ENCODE assay signal across 26 cellular contexts in the genomic region with DNA sequence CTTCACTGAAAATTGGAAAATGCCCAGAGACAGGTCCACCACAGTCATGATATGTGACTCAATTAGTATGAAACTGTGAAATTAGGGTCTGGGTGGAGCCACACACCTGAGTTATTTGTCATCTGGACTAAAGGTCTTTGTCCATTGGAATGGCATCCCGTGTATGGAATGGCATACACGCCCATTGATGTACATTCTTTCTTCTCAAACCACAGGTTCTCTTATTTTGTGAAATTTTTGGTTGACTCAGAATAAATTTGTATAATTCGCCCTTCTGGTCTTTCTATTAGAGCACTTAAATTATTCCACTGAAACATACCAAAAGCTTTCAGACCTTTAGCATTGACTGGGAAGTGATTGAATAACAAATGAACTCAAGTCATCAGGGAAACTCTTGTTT.
A peak's percentile ranks its signal among the peaks of the same experiment; 100 is the strongest.
DNase-seq lines count a peak whose midpoint lies in the region; ATAC-seq and TF ChIP-seq lines count a peak whose summit lies in the region.
"Had no signal": no experiment of that assay in that cellular context is flagged by ENCODE, and none has a peak within 500 bp of the region (broad histone marks: within the 10 kb centered on the region; RNA-seq: fewer than 3 reads in every experiment).

No MANE protein-coding gene starts in this region.

- DNase-seq in left ventricle myocardium inferior, result no peak
- no peak for DNase-seq in Right ventricle myocardium inferior (ENCODE audit: missing footprints)
- DNase-seq in adipocyte (ENCODE audit: low read depth), result no peak
- DNase-seq in mesenchymal stem cell, result no peak
- DNase-seq in amygdala (lab: John Stamatoyannopoulos, UW), result no peak
- DNase-seq in CD4-positive, alpha-beta T cell, result no peak
- DNase-seq in activated T-cell treated with anti-CD3 and anti-CD28 coated beads, Interleukin-2, amount 50 U/mL, for 48 hours, result no peak
- DNase-seq: activated CD8-positive, alpha-beta memory T cell treated with anti-CD3 and anti-CD28 coated beads for 24 hours; CD4-positive, CD25-positive, alpha-beta regulatory T cell; DMS79; esophagus squamous epithelium; heart right ventricle; immature natural killer cell; lower lobe of right lung; naive B cell; NCI-H1092; NCI-H2081; NCI-H524; psoas muscle; T1000 had no signal

- peak overlapping the region; percentile 43 for H3K9ac ChIP-seq in adipocyte (ENCODE audit: low read length)
- peak overlapping the region; percentile 79 for H3K9ac ChIP-seq in mesenchymal stem cell (ENCODE audit: low read length)

- H3K4me3 ChIP-seq in left ventricle myocardium inferior, result no peak overlapping the region
- H3K4me3 ChIP-seq in adipocyte (ENCODE audit: low read length), result no peak overlapping the region
- no peak overlapping the region for H3K4me3 ChIP-seq in mesenchymal stem cell (ENCODE audit: insufficient read depth in 1 of 2, low read depth in 1 of 2, low read length in 2 of 2)
- H3K4me3 ChIP-seq: esophagus squamous epithelium, heart right ventricle, lower lobe of right lung, psoas muscle, SK-N-MC, thoracic aorta had no signal

- no peak overlapping the region for H4K91ac ChIP-seq in mesenchymal stem cell (ENCODE audit: low read length)

- H2BK12ac ChIP-seq in mesenchymal stem cell (ENCODE audit: low read length in 2 of 2), result no peak overlapping the region

- no peak for TF ChIP-seq CTCF in left ventricle myocardium inferior (IDR thresholded peaks at IDR 0.05; ENCODE audit: borderline replicate concordance)
- TF ChIP-seq CTCF in CD4-positive, alpha-beta T cell (IDR thresholded peaks at IDR 0.05), result no peak

- H2AFZ ChIP-seq in mesenchymal stem cell (ENCODE audit: low read depth, low read length), result no peak overlapping the region

- H3K27ac ChIP-seq in left ventricle myocardium inferior (replicated peaks) (peak overlapping the region; percentile 10), mesenchymal stem cell (ENCODE audit: low read length, poor library complexity, severe bottlenecking) (no peak overlapping the region)
- no peak overlapping the region for H3K27ac ChIP-seq in CD4-positive, alpha-beta T cell (ENCODE audit: low read depth, low read length)
- H3K27ac ChIP-seq: lower lobe of right lung, psoas muscle, SK-N-MC, thoracic aorta had no signal

- no peaks in the 10 kb centered on the region for H3K36me3 ChIP-seq in left ventricle myocardium inferior
- no peaks in the 10 kb centered on the region for H3K36me3 ChIP-seq in adipocyte (ENCODE audit: control insufficient read depth, insufficient read depth, low read length, severe bottlenecking)
- no peaks in the 10 kb centered on the region for H3K36me3 ChIP-seq in mesenchymal stem cell (ENCODE audit: control insufficient read depth in 1 of 2, insufficient read depth in 2 of 2, low read depth in 1 of 2, low read length in 2 of 2)
- H3K36me3 ChIP-seq: esophagus squamous epithelium, heart right ventricle, lower lobe of right lung, thoracic aorta had no signal

- no peaks in the 10 kb centered on the region for H3K4me1 Mint-ChIP-seq in CD4-positive, alpha-beta T cell (ENCODE audit: low read depth)

- no peak overlapping the region for H3K4ac ChIP-seq in mesenchymal stem cell (ENCODE audit: low read depth in 1 of 2, low read length in 2 of 2)

- H3K4me1 ChIP-seq in left ventricle myocardium inferior (peaks cover 47% of the 10 kb centered on the region), adipocyte (ENCODE audit: control insufficient read depth, insufficient read depth, low read length) (peaks cover 38% of the 10 kb centered on the region), mesenchymal stem cell (ENCODE audit: control insufficient read depth, insufficient read depth, low read depth, low read length) (peaks cover 5% of the 10 kb centered on the region)

- H3K9me3 ChIP-seq in left ventricle myocardium inferior (replicated peaks) (no peaks in the 10 kb centered on the region), adipocyte (ENCODE audit: control insufficient read depth, low read length) (no peaks in the 10 kb centered on the region), mesenchymal stem cell (ENCODE audit: control insufficient read depth, low read length) (no peaks in the 10 kb centered on the region)
- no peaks in the 10 kb centered on the region for H3K9me3 ChIP-seq in CD4-positive, alpha-beta T cell (ENCODE audit: control insufficient read depth, low read length)
- H3K9me3 ChIP-seq: esophagus squamous epithelium, heart right ventricle, lower lobe of right lung, psoas muscle, thoracic aorta had no signal

- no peaks in the 10 kb centered on the region for H3K36me3 Mint-ChIP-seq in CD4-positive, alpha-beta T cell (ENCODE audit: low read depth)
- H3K36me3 Mint-ChIP-seq: activated naive CD8-positive, alpha-beta T cell; CD4-positive, CD25-positive, alpha-beta regulatory T cell; immature natural killer cell; naive B cell had no signal

- H3K14ac ChIP-seq in mesenchymal stem cell (ENCODE audit: low read length in 2 of 2), result no peak overlapping the region

- no peak overlapping the region for H3K23ac ChIP-seq in mesenchymal stem cell (ENCODE audit: low read length in 2 of 2)

- intact Hi-C loops in left ventricle myocardium inferior (cut with micrococcal nuclease) (no loop called here), Right ventricle myocardium inferior (cut with DNase I) (no loop called here)
- intact Hi-C loops in CD4-positive, alpha-beta T cell (cut with DNase I, micrococcal nuclease), result no loop called here

- no peaks in the 10 kb centered on the region for H3K9me3 Mint-ChIP-seq in CD4-positive, alpha-beta T cell
- H3K9me3 Mint-ChIP-seq: activated T-helper 1 cell treated with anti-CD3 and anti-CD28 coated beads, Interleukin-12 subunit alpha, Interleukin-12 subunit beta, Interleukin-2, Interleukin-4 antibody, amounts not matched to agents 30 ng/mL and 10 ng/mL and 1 ng/mL, durations not matched to agents 14 hours and 24 hours and 36 hours; CD4-positive, CD25-positive, alpha-beta regulatory T cell; immature natural killer cell; naive B cell had no signal

- POLR2A ChIA-PET in CD4-positive, alpha-beta T cell (lab: Charles Lee), result no interaction called here

- H3K4me2 ChIP-seq in mesenchymal stem cell (ENCODE audit: low read length, poor library complexity, severe bottlenecking), result no peak overlapping the region

- H2BK120ac ChIP-seq in mesenchymal stem cell (ENCODE audit: low read depth, low read length), result no peak overlapping the region

- H2BK15ac ChIP-seq in mesenchymal stem cell (ENCODE audit: low read depth, poor library complexity, severe bottlenecking), result no peak overlapping the region

- no peaks in the 10 kb centered on the region for H3K79me1 ChIP-seq in mesenchymal stem cell (replicated peaks; ENCODE audit: low read length, poor library complexity, severe bottlenecking)

- CTCF ChIA-PET in CD4-positive, alpha-beta T cell (lab: Charles Lee), result no interaction called here

- no peak overlapping the region for H4K8ac ChIP-seq in mesenchymal stem cell (ENCODE audit: low read length)

- no peak overlapping the region for H3K27ac Mint-ChIP-seq in CD4-positive, alpha-beta T cell
- H3K27ac Mint-ChIP-seq: activated naive CD8-positive, alpha-beta T cell; activated T-helper 1 cell treated with anti-CD3 and anti-CD28 coated beads, Interleukin-12 subunit alpha, Interleukin-12 subunit beta, Interleukin-2, Interleukin-4 antibody, amounts not matched to agents 30 ng/mL and 10 ng/mL and 1 ng/mL, durations not matched to agents 14 hours and 24 hours and 36 hours; CD4-positive, CD25-positive, alpha-beta regulatory T cell; immature natural killer cell had no signal

- WGBS in mesenchymal stem cell, result 100% methylated on average over 1 of the region's 3 CpGs

- peaks cover 6% of the 10 kb centered on the region for H3K27me3 ChIP-seq in left ventricle myocardium inferior (ENCODE audit: low read depth)
- H3K27me3 ChIP-seq in adipocyte (replicated peaks; ENCODE audit: control insufficient read depth, insufficient read depth, low read length), result peaks cover 6% of the 10 kb centered on the region
- H3K27me3 ChIP-seq in mesenchymal stem cell (ENCODE audit: control insufficient read depth in 1 of 2, insufficient read depth in 1 of 2, low read length in 2 of 2), result peaks cover 4 to 12% of the 10 kb centered on the region in 2 experiments
- no peaks in the 10 kb centered on the region for H3K27me3 ChIP-seq in CD4-positive, alpha-beta T cell (ENCODE audit: control insufficient read depth, insufficient read depth, low read length)
- H3K27me3 ChIP-seq: esophagus squamous epithelium, heart right ventricle had no signal

- no peak overlapping the region for H3K4me3 Mint-ChIP-seq in CD4-positive, alpha-beta T cell
- H3K4me3 Mint-ChIP-seq: activated naive CD8-positive, alpha-beta T cell; activated T-helper 1 cell treated with anti-CD3 and anti-CD28 coated beads, Interleukin-12 subunit alpha, Interleukin-12 subunit beta, Interleukin-2, Interleukin-4 antibody, amounts not matched to agents 30 ng/mL and 10 ng/mL and 1 ng/mL, durations not matched to agents 14 hours and 24 hours and 36 hours; CD4-positive, CD25-positive, alpha-beta regulatory T cell; immature natural killer cell; naive B cell had no signal

- H3K18ac ChIP-seq in mesenchymal stem cell (ENCODE audit: low read depth in 1 of 2, low read length in 2 of 2), result no peak overlapping the region

- no peaks in the 10 kb centered on the region for H3K27me3 Mint-ChIP-seq in CD4-positive, alpha-beta T cell

- H2BK5ac ChIP-seq in mesenchymal stem cell (ENCODE audit: low read depth, low read length, poor library complexity, severe bottlenecking), result no peak overlapping the region

- no peak overlapping the region for H2AK5ac ChIP-seq in mesenchymal stem cell (ENCODE audit: low read length, severe bottlenecking)

- no peak for ATAC-seq in Right ventricle myocardium inferior
- ATAC-seq in HG03469 (IDR thresholded peaks at IDR 0.05; ENCODE audit: unreplicated experiment), result no peak
- no peak for ATAC-seq in CD4-positive, alpha-beta T cell (ENCODE audit: poor library complexity)
- ATAC-seq: activated CD4-positive, CD25-positive, alpha-beta regulatory T cell treated with anti-CD3 and anti-CD28 coated beads, Interleukin-2, amount 50 U/mL, for 24 hours; lower lobe of right lung had no signal
